ENCODE assay signal across 15 cellular contexts in the genomic region with DNA sequence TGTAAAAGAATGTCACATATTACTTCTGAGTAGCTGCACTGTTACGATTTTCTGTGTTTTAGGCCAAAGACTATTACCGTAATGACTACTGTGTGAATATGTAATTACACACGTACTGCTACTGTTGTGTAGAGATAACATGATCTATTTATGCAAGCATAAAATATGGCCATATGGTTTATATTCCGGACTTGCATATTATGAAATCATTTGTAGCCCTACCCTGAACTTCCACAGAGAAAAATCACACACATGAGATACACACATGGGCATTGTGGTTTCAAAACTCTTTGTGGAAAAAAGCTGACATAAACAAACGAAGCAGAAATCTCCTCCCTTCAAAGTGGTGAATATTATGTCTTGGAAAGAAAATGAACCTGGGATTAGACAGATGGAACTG.
"Had no signal": no experiment of that assay in that cellular context is flagged by ENCODE, and none has a peak within 500 bp of the region (broad histone marks: within the 10 kb centered on the region; RNA-seq: fewer than 3 reads in every experiment).

No MANE protein-coding gene starts in this region.

- ATAC-seq: activated CD4-positive, CD25-positive, alpha-beta regulatory T cell treated with anti-CD3 and anti-CD28 coated beads, Interleukin-2, amount 50 U/mL, for 24 hours; activated T-helper 17 cell treated with anti-CD3 and anti-CD28 coated beads, Interleukin-2, amount 50 U/mL, for 72 hours; esophagus mucosa; gastroesophageal sphincter; heart right ventricle; pancreas; stimulated activated effector memory CD8-positive, alpha-beta T cell treated with anti-CD3 and anti-CD28 coated beads, Interleukin-12 subunit alpha, Interleukin-12 subunit beta, amount 100 ng/mL, for 72 hours had no signal

- DNase-seq: activated naive CD4-positive, alpha-beta T cell treated with Interleukin-2 at 50 U/mL for 16 hours; heart right ventricle; islet precursor cell; pancreas; T-helper 1 cell; T1000; thyroid gland had no signal

- H3K4me3 ChIP-seq: ascending aorta, gastroesophageal sphincter, heart right ventricle, lung, neural progenitor cell, pancreas, thyroid gland had no signal
